1 cellular context compared by ENCODE assay signal in the genomic region with DNA sequence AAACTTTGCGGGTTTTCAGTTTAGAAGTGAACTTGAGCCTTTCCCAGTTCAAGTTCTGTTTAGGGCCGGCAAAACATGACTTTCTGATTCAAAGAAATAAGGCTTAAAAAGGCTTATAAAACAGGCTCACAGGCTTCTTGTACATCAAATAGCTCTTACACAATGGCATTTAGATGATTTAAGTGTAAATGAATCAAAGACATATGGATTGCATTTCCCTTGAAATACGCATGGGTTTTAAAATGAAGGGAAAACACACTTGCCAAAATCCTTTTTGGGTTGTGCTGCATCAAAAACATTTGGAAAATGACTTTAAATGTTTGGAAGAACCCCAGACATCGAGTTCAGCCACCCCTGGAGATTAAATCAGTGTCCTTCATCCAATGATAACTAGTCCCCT.
TF ChIP-seq lines count a peak whose summit lies in the region.

No MANE protein-coding gene starts in this region.

TF ChIP-seq in K562, 482 proteins besides CTCF, POLR2A, EP300 and RAD21 (continued from another document):
- TF ChIP-seq, protein P1, sequence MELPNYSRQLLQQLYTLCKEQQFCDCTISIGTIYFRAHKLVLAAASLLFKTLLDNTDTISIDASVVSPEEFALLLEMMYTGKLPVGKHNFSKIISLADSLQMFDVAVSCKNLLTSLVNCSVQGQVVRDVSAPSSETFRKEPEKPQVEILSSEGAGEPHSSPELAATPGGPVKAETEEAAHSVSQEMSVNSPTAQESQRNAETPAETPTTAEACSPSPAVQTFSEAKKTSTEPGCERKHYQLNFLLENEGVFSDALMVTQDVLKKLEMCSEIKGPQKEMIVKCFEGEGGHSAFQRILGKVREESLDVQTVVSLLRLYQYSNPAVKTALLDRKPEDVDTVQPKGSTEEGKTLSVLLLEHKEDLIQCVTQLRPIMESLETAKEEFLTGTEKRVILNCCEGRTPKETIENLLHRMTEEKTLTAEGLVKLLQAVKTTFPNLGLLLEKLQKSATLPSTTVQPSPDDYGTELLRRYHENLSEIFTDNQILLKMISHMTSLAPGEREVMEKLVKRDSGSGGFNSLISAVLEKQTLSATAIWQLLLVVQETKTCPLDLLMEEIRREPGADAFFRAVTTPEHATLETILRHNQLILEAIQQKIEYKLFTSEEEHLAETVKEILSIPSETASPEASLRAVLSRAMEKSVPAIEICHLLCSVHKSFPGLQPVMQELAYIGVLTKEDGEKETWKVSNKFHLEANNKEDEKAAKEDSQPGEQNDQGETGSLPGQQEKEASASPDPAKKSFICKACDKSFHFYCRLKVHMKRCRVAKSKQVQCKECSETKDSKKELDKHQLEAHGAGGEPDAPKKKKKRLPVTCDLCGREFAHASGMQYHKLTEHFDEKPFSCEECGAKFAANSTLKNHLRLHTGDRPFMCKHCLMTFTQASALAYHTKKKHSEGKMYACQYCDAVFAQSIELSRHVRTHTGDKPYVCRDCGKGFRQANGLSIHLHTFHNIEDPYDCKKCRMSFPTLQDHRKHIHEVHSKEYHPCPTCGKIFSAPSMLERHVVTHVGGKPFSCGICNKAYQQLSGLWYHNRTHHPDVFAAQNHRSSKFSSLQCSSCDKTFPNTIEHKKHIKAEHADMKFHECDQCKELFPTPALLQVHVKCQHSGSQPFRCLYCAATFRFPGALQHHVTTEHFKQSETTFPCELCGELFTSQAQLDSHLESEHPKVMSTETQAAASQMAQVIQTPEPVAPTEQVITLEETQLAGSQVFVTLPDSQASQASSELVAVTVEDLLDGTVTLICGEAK (IDR thresholded peaks at IDR 0.05) = no peak
- TF ChIP-seq, protein P1 (CRISPR knock-in tag; IDR thresholded peaks at IDR 0.05) = no peak
- TF ChIP-seq ASH1L (IDR thresholded peaks at IDR 0.05; ENCODE audit: borderline replicate concordance, low read depth, partially characterized antibody) (no peak), ZZZ3 (IDR thresholded peaks at IDR 0.05) (no peak), MEF2A (IDR thresholded peaks at IDR 0.05; ENCODE audit: control insufficient read depth, low read depth, low read length) (no peak), ZNF75A (CRISPR knock-in tag; IDR thresholded peaks at IDR 0.05) (no peak), ZNF444 (CRISPR knock-in tag; IDR thresholded peaks at IDR 0.05) (no peak), ZFP91 (CRISPR knock-in tag; IDR thresholded peaks at IDR 0.05) (no peak), CBX5 (IDR thresholded peaks at IDR 0.05; ENCODE audit: borderline replicate concordance, low read depth) (no peak), HDAC6 (IDR thresholded peaks at IDR 0.05; ENCODE audit: low read depth, low read length) (no peak), SOX6 (IDR thresholded peaks at IDR 0.05) (no peak), FOXJ3 (CRISPR knock-in tag; IDR thresholded peaks at IDR 0.05) (no peak), MLLT1 (IDR thresholded peaks at IDR 0.05) (no peak), RNF2 (IDR thresholded peaks at IDR 0.05) (no peak), NFE2 (IDR thresholded peaks at IDR 0.05; ENCODE audit: low read depth) (no peak), ZNF175 (CRISPR knock-in tag; IDR thresholded peaks at IDR 0.05; ENCODE audit: low read depth) (no peak), ZNF212 (CRISPR knock-in tag; IDR thresholded peaks at IDR 0.05) (no peak)
- TF ChIP-seq, protein P2, sequence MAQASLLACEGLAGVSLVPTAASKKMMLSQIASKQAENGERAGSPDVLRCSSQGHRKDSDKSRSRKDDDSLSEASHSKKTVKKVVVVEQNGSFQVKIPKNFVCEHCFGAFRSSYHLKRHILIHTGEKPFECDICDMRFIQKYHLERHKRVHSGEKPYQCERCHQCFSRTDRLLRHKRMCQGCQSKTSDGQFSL (CRISPR knock-in tag; IDR thresholded peaks at IDR 0.05) = no peak
- TF ChIP-seq, protein P2 (tag; IDR thresholded peaks at IDR 0.05) = no peak
- TF ChIP-seq, protein P3, sequence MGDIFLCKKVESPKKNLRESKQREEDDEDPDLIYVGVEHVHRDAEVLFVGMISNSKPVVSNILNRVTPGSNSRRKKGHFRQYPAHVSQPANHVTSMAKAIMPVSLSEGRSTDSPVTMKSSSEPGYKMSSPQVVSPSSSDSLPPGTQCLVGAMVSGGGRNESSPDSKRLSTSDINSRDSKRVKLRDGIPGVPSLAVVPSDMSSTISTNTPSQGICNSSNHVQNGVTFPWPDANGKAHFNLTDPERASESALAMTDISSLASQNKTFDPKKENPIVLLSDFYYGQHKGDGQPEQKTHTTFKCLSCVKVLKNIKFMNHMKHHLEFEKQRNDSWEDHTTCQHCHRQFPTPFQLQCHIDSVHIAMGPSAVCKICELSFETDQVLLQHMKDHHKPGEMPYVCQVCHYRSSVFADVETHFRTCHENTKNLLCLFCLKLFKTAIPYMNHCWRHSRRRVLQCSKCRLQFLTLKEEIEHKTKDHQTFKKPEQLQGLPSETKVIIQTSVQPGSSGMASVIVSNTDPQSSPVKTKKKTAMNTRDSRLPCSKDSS (IDR thresholded peaks at IDR 0.05; ENCODE audit: low read depth, partially characterized antibody) = no peak
- TF ChIP-seq, protein P4, sequence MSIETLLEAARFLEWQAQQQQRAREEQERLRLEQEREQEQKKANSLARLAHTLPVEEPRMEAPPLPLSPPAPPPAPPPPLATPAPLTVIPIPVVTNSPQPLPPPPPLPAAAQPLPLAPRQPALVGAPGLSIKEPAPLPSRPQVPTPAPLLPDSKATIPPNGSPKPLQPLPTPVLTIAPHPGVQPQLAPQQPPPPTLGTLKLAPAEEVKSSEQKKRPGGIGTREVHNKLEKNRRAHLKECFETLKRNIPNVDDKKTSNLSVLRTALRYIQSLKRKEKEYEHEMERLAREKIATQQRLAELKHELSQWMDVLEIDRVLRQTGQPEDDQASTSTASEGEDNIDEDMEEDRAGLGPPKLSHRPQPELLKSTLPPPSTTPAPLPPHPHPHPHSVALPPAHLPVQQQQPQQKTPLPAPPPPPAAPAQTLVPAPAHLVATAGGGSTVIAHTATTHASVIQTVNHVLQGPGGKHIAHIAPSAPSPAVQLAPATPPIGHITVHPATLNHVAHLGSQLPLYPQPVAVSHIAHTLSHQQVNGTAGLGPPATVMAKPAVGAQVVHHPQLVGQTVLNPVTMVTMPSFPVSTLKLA (conservative IDR thresholded peaks at IDR 0.05) = no peak
